34 cellular contexts compared by ENCODE assay signal in genomic region chr1:82400521-82400920, GRCh38.
"Had no signal": no experiment of that assay in that cellular context is flagged by ENCODE, and none has a peak within 500 bp of the region (broad histone marks: within the 10 kb centered on the region; RNA-seq: fewer than 3 reads in every experiment).

No MANE protein-coding gene starts in this region.

- H3K36me3 ChIP-seq: adrenal gland, cardiac muscle cell had no signal

- H3K9me3 ChIP-seq: adrenal gland had no signal

- FAIRE-seq: astrocyte, bronchial epithelial cell, TTC549 had no signal

- H3K4me1 ChIP-seq: adrenal gland had no signal

- H3K27ac ChIP-seq: adrenal gland, cardiac muscle cell, VCaP had no signal

- DNase-seq: activated B cell treated with CpG ODN at 0.5 μM for 24 hours; activated CD4-positive, alpha-beta memory T cell treated with anti-CD3 and anti-CD28 coated beads for 36 hours; activated CD4-positive, alpha-beta T cell treated with anti-CD3 and anti-CD28 coated beads for 4 hours; activated CD4-positive, alpha-beta T cell treated with anti-CD3 and anti-CD28 coated beads, Interleukin-2, amount 10 ng/mL, durations not matched to agents 24 days and 14 days; activated CD4-positive, alpha-beta T cell treated with anti-CD3 and anti-CD28 coated beads, Interleukin-2, amount 50 U/mL, for 1 hour; activated CD4-positive, alpha-beta T cell treated with anti-CD3 and anti-CD28 coated beads, Interleukin-2, amount 50 U/mL, for 4 hours; activated CD4-positive, CD25-positive, alpha-beta regulatory T cell treated with anti-CD3 and anti-CD28 coated beads, Interleukin-2, amount 50 U/mL, for 72 hours; activated CD8-positive, alpha-beta memory T cell treated with anti-CD3 and anti-CD28 coated beads, Interleukin-2, amount 50 U/mL, for 4 hours; activated CD8-positive, alpha-beta T cell treated with anti-CD3 and anti-CD28 coated beads for 36 hours; activated effector memory CD4-positive, alpha-beta T cell treated with anti-CD3 and anti-CD28 coated beads, Interleukin-2, amount 50 U/mL, for 16 hours; activated gamma-delta T cell treated with Interleukin-2 at 50 U/mL for 16 hours; activated naive CD4-positive, alpha-beta T cell; activated naive CD4-positive, alpha-beta T cell treated with anti-CD3 and anti-CD28 coated beads for 36 hours; activated naive CD4-positive, alpha-beta T cell treated with anti-CD3 and anti-CD28 coated beads, Interleukin-2, amount 50 U/mL, for 16 hours; activated naive CD8-positive, alpha-beta T cell treated with anti-CD3 and anti-CD28 coated beads for 36 hours; activated T-cell treated with anti-CD3 and anti-CD28 coated beads for 4 hours; activated T-cell treated with anti-CD3 and anti-CD28 coated beads, Interleukin-2, amount 50 U/mL, for 1 hour; activated T-cell treated with anti-CD3 and anti-CD28 coated beads, Interleukin-2, amount 50 U/mL, for 4 hours; activated T-cell treated with anti-CD3 and anti-CD28 coated beads, Interleukin-2, amount 50 U/mL, for 72 hours; adrenal gland; amniotic stem cell; aorta; caudate nucleus; cerebellar nuclear complex; T-helper 1 cell; T-helper 2 cell; T-helper 9 cell had no signal

- H3K4me3 ChIP-seq: adrenal gland, cardiac muscle cell had no signal

- H3K27me3 ChIP-seq: adrenal gland, cardiac muscle cell had no signal

- ATAC-seq: activated CD8-positive, alpha-beta T cell treated with anti-CD3 and anti-CD28 coated beads for 36 hours; activated naive CD4-positive, alpha-beta T cell treated with anti-CD3 and anti-CD28 coated beads, Interleukin-2, amount 50 U/mL, for 72 hours; activated T-cell treated with anti-CD3 and anti-CD28 coated beads, Interleukin-2, amount 50 U/mL, for 4 hours; activated T-cell treated with anti-CD3 and anti-CD28 coated beads, Interleukin-2, amount 50 U/mL, for 72 hours; activated T-helper 17 cell treated with anti-CD3 and anti-CD28 coated beads, Interleukin-2, amount 50 U/mL, for 72 hours had no signal
